ENCODE assay signal across 14 cellular contexts in genomic region chr22:50016308-50016987, GRCh38. TPM values are rescaled to one million over a fixed set of nuclear protein-coding genes. Genes with fewer than 3 reads are reported as not detected.
DNase-seq lines count a peak whose midpoint lies in the region; ATAC-seq, FAIRE-seq and TF ChIP-seq lines count a peak whose summit lies in the region.
"Had no signal": no experiment of that assay in that cellular context is flagged by ENCODE, and none has a peak within 500 bp of the region (broad histone marks: within the 10 kb centered on the region; RNA-seq: fewer than 3 reads in every experiment).

No MANE protein-coding gene starts in this region.

- no peak for TF ChIP-seq EP300 in upper lobe of left lung (IDR thresholded peaks at IDR 0.05)
- TF ChIP-seq EP300 in gastroesophageal sphincter (IDR thresholded peaks at IDR 0.05): no peak

- H3K4me1 Mint-ChIP-seq in activated naive CD8-positive, alpha-beta T cell (ENCODE audit: low read depth): peaks cover 15% of the 10 kb centered on the region
- H3K4me1 Mint-ChIP-seq in activated naive CD8-positive, alpha-beta T cell treated with anti-CD3 and anti-CD28 coated beads, Interleukin-2, amount 50 U/mL, for 24 hours: peaks cover 11% of the 10 kb centered on the region

- H3K27me3 ChIP-seq in RWPE2 (ENCODE audit: insufficient read depth, poor library complexity, severe bottlenecking) (peaks cover 26% of the 10 kb centered on the region), upper lobe of left lung (peaks cover 7 to 35% (median 24%) of the 10 kb centered on the region in 4 donors), gastroesophageal sphincter (peaks cover 87% of the 10 kb centered on the region)

- H3K4me3 ChIP-seq in RWPE2 (ENCODE audit: severe bottlenecking) (no peak overlapping the region), kidney (ENCODE audit: low read length in 2 of 2) (no peak overlapping the region), upper lobe of left lung (no peak overlapping the region), gastroesophageal sphincter (no peak overlapping the region)

- H3K4me1 ChIP-seq in RWPE2 (ENCODE audit: insufficient read depth, poor library complexity, severe bottlenecking) (peaks cover 7% of the 10 kb centered on the region), kidney (ENCODE audit: control insufficient read depth in 1 of 2, insufficient read depth in 1 of 2, low read depth in 1 of 2, low read length in 2 of 2) (no peaks in the 10 kb centered on the region), upper lobe of left lung (peaks cover 9 to 30% (median 14%) of the 10 kb centered on the region in 4 donors), gastroesophageal sphincter (peaks cover 0 to 14% (median 5%) of the 10 kb centered on the region in 3 donors)

- no peak for FAIRE-seq in kidney (lab: Jason Lieb, UNC)

- no peaks in the 10 kb centered on the region for H3K36me3 Mint-ChIP-seq in activated naive CD8-positive, alpha-beta T cell
- H3K36me3 Mint-ChIP-seq in activated naive CD8-positive, alpha-beta T cell treated with anti-CD3 and anti-CD28 coated beads, Interleukin-2, amount 50 U/mL, for 24 hours (ENCODE audit: low read depth): no peaks in the 10 kb centered on the region
- H3K36me3 Mint-ChIP-seq: type B pancreatic cell, WTC11 had no signal

- TF ChIP-seq CTCF in RWPE2 (IDR thresholded peaks at IDR 0.05; ENCODE audit: poor library complexity, severe bottlenecking) (no peak), kidney (IDR thresholded peaks at IDR 0.05; ENCODE audit: borderline replicate concordance, extremely low read depth, insufficient read depth) (no peak), upper lobe of left lung (IDR thresholded peaks at IDR 0.05) (no peak), gastroesophageal sphincter (IDR thresholded peaks at IDR 0.05) (no peak)

- H3K4me3 Mint-ChIP-seq in activated naive CD8-positive, alpha-beta T cell: no peak overlapping the region
- no peak overlapping the region for H3K4me3 Mint-ChIP-seq in activated naive CD8-positive, alpha-beta T cell treated with anti-CD3 and anti-CD28 coated beads, Interleukin-2, amount 50 U/mL, for 24 hours
- H3K4me3 Mint-ChIP-seq: type B pancreatic cell, WTC11 had no signal

- peak overlapping the region; percentile 93 for H3K27ac Mint-ChIP-seq in activated naive CD8-positive, alpha-beta T cell
- H3K27ac Mint-ChIP-seq in activated naive CD8-positive, alpha-beta T cell treated with anti-CD3 and anti-CD28 coated beads, Interleukin-2, amount 50 U/mL, for 24 hours: no peak overlapping the region
- H3K27ac Mint-ChIP-seq: type B pancreatic cell, WTC11 had no signal

- no peak for DNase-seq in activated naive CD8-positive, alpha-beta T cell treated with anti-CD3 and anti-CD28 coated beads, Interleukin-2, amount 50 U/mL, for 24 hours
- DNase-seq in RWPE2 (ENCODE audit: low spot score) (peak; percentile 45), kidney (peak; percentile 70), upper lobe of left lung (peak; percentile 19 to 78), nucleus accumbens (lab: John Stamatoyannopoulos, UW) (no peak)
- DNase-seq: DND-41, NCI-H510A had no signal

- no peak for TF ChIP-seq POLR2A in upper lobe of left lung (IDR thresholded peaks at IDR 0.05)
- no peak for TF ChIP-seq POLR2A in gastroesophageal sphincter (IDR thresholded peaks at IDR 0.05)

- H3K27ac ChIP-seq in RWPE2 (ENCODE audit: poor library complexity, severe bottlenecking) (no peak overlapping the region), kidney (ENCODE audit: low read depth in 2 of 2, low read length in 2 of 2) (no peak overlapping the region), upper lobe of left lung (no peak overlapping the region), gastroesophageal sphincter (no peak overlapping the region)

- no peak overlapping the region for H3K9ac ChIP-seq in kidney (ENCODE audit: low read length in 2 of 2)

- no peaks in the 10 kb centered on the region for H3K9me3 Mint-ChIP-seq in activated naive CD8-positive, alpha-beta T cell (ENCODE audit: low read depth)
- H3K9me3 Mint-ChIP-seq in activated naive CD8-positive, alpha-beta T cell treated with anti-CD3 and anti-CD28 coated beads, Interleukin-2, amount 50 U/mL, for 24 hours: no peaks in the 10 kb centered on the region
- H3K9me3 Mint-ChIP-seq: type B pancreatic cell had no signal

- H3K36me3 ChIP-seq in RWPE2 (ENCODE audit: low read depth) (no peaks in the 10 kb centered on the region), kidney (ENCODE audit: control insufficient read depth in 1 of 2, insufficient read depth in 2 of 2, low read length in 2 of 2) (no peaks in the 10 kb centered on the region), upper lobe of left lung (no peaks in the 10 kb centered on the region), gastroesophageal sphincter (no peaks in the 10 kb centered on the region)

- ATAC-seq in activated naive CD8-positive, alpha-beta T cell treated with anti-CD3 and anti-CD28 coated beads, Interleukin-2, amount 50 U/mL, for 24 hours: no peak
- ATAC-seq in RWPE2 (ENCODE audit: low read depth) (peak; percentile 35; the same call in 2 of the 3 replicates), upper lobe of left lung (ENCODE audit: low FRiP score in 2 of 2) (no peak), gastroesophageal sphincter (no peak), GM19035 (IDR thresholded peaks at IDR 0.05; ENCODE audit: unreplicated experiment) (no peak)
- ATAC-seq: WTC11 had no signal

- intact Hi-C loops in kidney (cut with DNase I): no loop called here

- H3K9me3 ChIP-seq in RWPE2 (ENCODE audit: severe bottlenecking) (no peaks in the 10 kb centered on the region), kidney (ENCODE audit: control insufficient read depth in 1 of 2, low read length in 2 of 2) (no peaks in the 10 kb centered on the region), upper lobe of left lung (no peaks in the 10 kb centered on the region), gastroesophageal sphincter (no peaks in the 10 kb centered on the region)

- WGBS in upper lobe of left lung, 2 donors: 77% methylated on average over 17 of the region's 20 CpGs; no CpG with 5 or more reads in 1 of the 2 donors
- WGBS in gastroesophageal sphincter (ENCODE audit: low coverage in 1 of 2), 2 donors: no CpG with 5 or more reads among the region's 20 CpGs

- peaks cover 2% of the 10 kb centered on the region for H3K27me3 Mint-ChIP-seq in activated naive CD8-positive, alpha-beta T cell
- peaks cover 2% of the 10 kb centered on the region for H3K27me3 Mint-ChIP-seq in activated naive CD8-positive, alpha-beta T cell treated with anti-CD3 and anti-CD28 coated beads, Interleukin-2, amount 50 U/mL, for 24 hours

RNA-seq across cellular contexts. Expression of gene IL17REL, which starts 3.9 kb away (rescaled TPM):
- total RNA-seq in kidney: 0.16 TPM
- polyA plus RNA-seq in kidney (ENCODE audit: insufficient read depth, low read depth, low replicate concordance): not detected
- under 1 TPM in 1 of 6 donors, not detected in 5; 0.06 TPM for total RNA-seq in upper lobe of left lung
- total RNA-seq in gastroesophageal sphincter: not detected
- total RNA-seq: epithelial cell of proximal tubule had no signal

RNA-seq across cellular contexts. Expression of gene TTLL8, which starts 41.6 kb away (rescaled TPM):
- not detected for total RNA-seq in kidney
- not detected for polyA plus RNA-seq in kidney (ENCODE audit: insufficient read depth, low read depth, low replicate concordance)
- total RNA-seq in upper lobe of left lung: not detected
- not detected for total RNA-seq in gastroesophageal sphincter
- total RNA-seq: epithelial cell of proximal tubule, pulmonary artery endothelial cell, WTC11 had no signal

RNA-seq across cellular contexts. Expression of gene PIM3, which starts 55.9 kb away (rescaled TPM):
- 107 TPM for total RNA-seq in kidney
- polyA plus RNA-seq in kidney (ENCODE audit: insufficient read depth, low read depth, low replicate concordance): 96.5 TPM
- total RNA-seq in upper lobe of left lung: 100 to 1,000 TPM; 131 to 246 (median 156) TPM
- total RNA-seq in gastroesophageal sphincter: 10 to 100 TPM; 30.0 to 58.3 (median 46.4) TPM

Comparison
In these comparisons a context has a peak if more than half of its experiments do, and no peak if none do; other contexts are left out.
1. DNase-seq: peak in RWPE2 (single experiment), kidney (single experiment) and upper lobe of left lung (2 of 2); none in activated naive CD8-positive, alpha-beta T cell treated with anti-CD3 and anti-CD28 coated beads, Interleukin-2, amount 50 U/mL, for 24 hours (single experiment) and nucleus accumbens (0 of 56).